ENCODE assay signal across 38 cellular contexts in genomic region chr13:54144809-54145208, GRCh38.
"Had no signal": no experiment of that assay in that cellular context is flagged by ENCODE, and none has a peak within 500 bp of the region (broad histone marks: within the 10 kb centered on the region; RNA-seq: fewer than 3 reads in every experiment).

No MANE protein-coding gene starts in this region.

- H3K4me1 Mint-ChIP-seq: activated CD4-positive, alpha-beta memory T cell treated with anti-CD3 and anti-CD28 coated beads, Interleukin-2, amount 10 ng/mL, durations not matched to agents 7 days and 5 days; activated CD4-positive, alpha-beta T cell treated with anti-CD3 and anti-CD28 coated beads for 36 hours; activated CD4-positive, alpha-beta T cell treated with anti-CD3 and anti-CD28 coated beads, Interleukin-2, amount 10 ng/mL, durations not matched to agents 7 days and 5 days; activated CD8-positive, alpha-beta memory T cell treated with anti-CD3 and anti-CD28 coated beads, Interleukin-2, amount 10 ng/mL, durations not matched to agents 7 days and 5 days; activated naive CD4-positive, alpha-beta T cell treated with anti-CD3 and anti-CD28 coated beads, Interleukin-2, amount 10 ng/mL, durations not matched to agents 7 days and 5 days; activated naive CD4-positive, alpha-beta T cell treated with anti-CD3 and anti-CD28 coated beads, Interleukin-2, amount 50 U/mL, for 24 hours; activated naive CD8-positive, alpha-beta T cell treated with anti-CD3 and anti-CD28 coated beads, Interleukin-2, amount 10 ng/mL, durations not matched to agents 7 days and 5 days; activated naive CD8-positive, alpha-beta T cell treated with anti-CD3 and anti-CD28 coated beads, Interleukin-2, amount 50 U/mL, for 24 hours; brain; central memory CD8-positive, alpha-beta T cell had no signal

- H3K27me3 Mint-ChIP-seq: activated CD4-positive, alpha-beta memory T cell treated with anti-CD3 and anti-CD28 coated beads, Interleukin-2, amount 10 ng/mL, durations not matched to agents 7 days and 5 days; activated CD4-positive, alpha-beta T cell treated with anti-CD3 and anti-CD28 coated beads for 36 hours; activated CD4-positive, alpha-beta T cell treated with anti-CD3 and anti-CD28 coated beads, Interleukin-2, amount 10 ng/mL, durations not matched to agents 7 days and 5 days; activated CD8-positive, alpha-beta memory T cell treated with anti-CD3 and anti-CD28 coated beads, Interleukin-2, amount 10 ng/mL, durations not matched to agents 7 days and 5 days; activated naive CD4-positive, alpha-beta T cell treated with anti-CD3 and anti-CD28 coated beads, Interleukin-2, amount 10 ng/mL, durations not matched to agents 7 days and 5 days; activated naive CD4-positive, alpha-beta T cell treated with anti-CD3 and anti-CD28 coated beads, Interleukin-2, amount 50 U/mL, for 24 hours; activated naive CD8-positive, alpha-beta T cell; activated naive CD8-positive, alpha-beta T cell treated with anti-CD3 and anti-CD28 coated beads, Interleukin-2, amount 10 ng/mL, durations not matched to agents 7 days and 5 days; activated naive CD8-positive, alpha-beta T cell treated with anti-CD3 and anti-CD28 coated beads, Interleukin-2, amount 50 U/mL, for 24 hours; activated T-cell treated with anti-CD3 and anti-CD28 coated beads, Interleukin-2, amount 50 U/mL, for 24 hours; brain; central memory CD8-positive, alpha-beta T cell had no signal

- H3K36me3 ChIP-seq: ascending aorta, cardiac muscle cell had no signal

- H3K9me3 ChIP-seq: ascending aorta had no signal

- H3K4me1 ChIP-seq: ascending aorta had no signal

- ATAC-seq: activated CD4-positive, alpha-beta T cell treated with anti-CD3 and anti-CD28 coated beads for 36 hours; activated CD4-positive, CD25-positive, alpha-beta regulatory T cell treated with anti-CD3 and anti-CD28 coated beads, Interleukin-2, amount 50 U/mL, for 24 hours; activated CD8-positive, alpha-beta memory T cell treated with anti-CD3 and anti-CD28 coated beads, Interleukin-2, amount 10 ng/mL, durations not matched to agents 7 days and 5 days; activated CD8-positive, alpha-beta T cell treated with anti-CD3 and anti-CD28 coated beads, Interleukin-2, amount 10 ng/mL, durations not matched to agents 7 days and 5 days; activated naive CD8-positive, alpha-beta T cell treated with anti-CD3 and anti-CD28 coated beads, Interleukin-2, amount 50 U/mL, for 24 hours had no signal

- H3K27me3 ChIP-seq: ascending aorta, cardiac muscle cell had no signal

- H3K4me3 ChIP-seq: ascending aorta, cardiac muscle cell had no signal

- H3K27ac ChIP-seq: ascending aorta, cardiac muscle cell, VCaP had no signal

- DNase-seq: activated CD4-positive, alpha-beta memory T cell treated with anti-CD3 and anti-CD28 coated beads, Interleukin-2, amount 10 ng/mL, durations not matched to agents 7 days and 5 days; activated CD4-positive, alpha-beta T cell treated with anti-CD3 and anti-CD28 coated beads for 1 hour; activated CD4-positive, alpha-beta T cell treated with anti-CD3 and anti-CD28 coated beads for 36 hours; activated CD4-positive, alpha-beta T cell treated with anti-CD3 and anti-CD28 coated beads for 48 hours; activated CD4-positive, alpha-beta T cell treated with anti-CD3 and anti-CD28 coated beads, Interleukin-2, amount 10 ng/mL, durations not matched to agents 7 days and 5 days; activated CD4-positive, alpha-beta T cell treated with anti-CD3 and anti-CD28 coated beads, Interleukin-2, amount 50 U/mL, for 48 hours; activated CD4-positive, CD25-positive, alpha-beta regulatory T cell; activated CD8-positive, alpha-beta memory T cell treated with anti-CD3 and anti-CD28 coated beads for 24 hours; activated CD8-positive, alpha-beta memory T cell treated with anti-CD3 and anti-CD28 coated beads, Interleukin-2, amount 10 ng/mL, durations not matched to agents 7 days and 5 days; activated CD8-positive, alpha-beta memory T cell treated with anti-CD3 and anti-CD28 coated beads, Interleukin-2, amount 50 U/mL, for 48 hours; activated CD8-positive, alpha-beta T cell treated with anti-CD3 and anti-CD28 coated beads, Interleukin-2, amount 10 ng/mL, durations not matched to agents 7 days and 5 days; activated effector memory CD4-positive, alpha-beta T cell treated with Interleukin-2 at 50 U/mL for 16 hours; activated gamma-delta T cell; activated naive CD4-positive, alpha-beta T cell treated with anti-CD3 and anti-CD28 coated beads, Interleukin-2, amount 10 ng/mL, durations not matched to agents 7 days and 5 days; activated naive CD4-positive, alpha-beta T cell treated with Interleukin-2 at 50 U/mL for 16 hours; activated naive CD8-positive, alpha-beta T cell treated with anti-CD3 and anti-CD28 coated beads, Interleukin-2, amount 10 ng/mL, durations not matched to agents 7 days and 5 days; activated naive CD8-positive, alpha-beta T cell treated with anti-CD3 and anti-CD28 coated beads, Interleukin-2, amount 50 U/mL, for 24 hours; activated T-cell treated with anti-CD3 and anti-CD28 coated beads, Interleukin-2, amount 50 U/mL, for 24 hours; activated T-cell treated with anti-CD3 and anti-CD28 coated beads, Interleukin-2, amount 50 U/mL, for 48 hours; amygdala; anterior cingulate cortex; caudate nucleus; cerebellar nuclear complex; T-helper 2 cell; T-helper 9 cell had no signal

- H3K4me3 Mint-ChIP-seq: activated CD4-positive, alpha-beta memory T cell treated with anti-CD3 and anti-CD28 coated beads, Interleukin-2, amount 10 ng/mL, durations not matched to agents 7 days and 5 days; activated CD4-positive, alpha-beta T cell treated with anti-CD3 and anti-CD28 coated beads for 36 hours; activated CD4-positive, alpha-beta T cell treated with anti-CD3 and anti-CD28 coated beads, Interleukin-2, amount 10 ng/mL, durations not matched to agents 7 days and 5 days; activated CD8-positive, alpha-beta memory T cell treated with anti-CD3 and anti-CD28 coated beads, Interleukin-2, amount 10 ng/mL, durations not matched to agents 7 days and 5 days; activated CD8-positive, alpha-beta T cell treated with anti-CD3 and anti-CD28 coated beads, Interleukin-2, amount 10 ng/mL, durations not matched to agents 7 days and 5 days; activated naive CD4-positive, alpha-beta T cell treated with anti-CD3 and anti-CD28 coated beads, Interleukin-2, amount 10 ng/mL, durations not matched to agents 7 days and 5 days; activated naive CD4-positive, alpha-beta T cell treated with anti-CD3 and anti-CD28 coated beads, Interleukin-2, amount 50 U/mL, for 24 hours; activated naive CD8-positive, alpha-beta T cell; activated naive CD8-positive, alpha-beta T cell treated with anti-CD3 and anti-CD28 coated beads, Interleukin-2, amount 10 ng/mL, durations not matched to agents 7 days and 5 days; activated naive CD8-positive, alpha-beta T cell treated with anti-CD3 and anti-CD28 coated beads, Interleukin-2, amount 50 U/mL, for 24 hours; activated T-cell treated with anti-CD3 and anti-CD28 coated beads, Interleukin-2, amount 50 U/mL, for 24 hours; brain; central memory CD8-positive, alpha-beta T cell; T-helper 1 cell treated with Interleukin-12 subunit alpha and Interleukin-12 subunit beta and Interleukin-4 antibody, amounts not matched to agents 30 μg/mL and 1 μg/mL, for 36 hours; T-helper 2 cell treated with Interferon-gamma antibody and Interleukin-4, amounts not matched to agents 5 μg/mL and 100 μg/mL, for 36 hours had no signal

- H3K27ac Mint-ChIP-seq: activated CD4-positive, alpha-beta memory T cell treated with anti-CD3 and anti-CD28 coated beads, Interleukin-2, amount 10 ng/mL, durations not matched to agents 7 days and 5 days; activated CD4-positive, alpha-beta T cell treated with anti-CD3 and anti-CD28 coated beads for 36 hours; activated CD4-positive, alpha-beta T cell treated with anti-CD3 and anti-CD28 coated beads, Interleukin-2, amount 10 ng/mL, durations not matched to agents 7 days and 5 days; activated CD8-positive, alpha-beta memory T cell treated with anti-CD3 and anti-CD28 coated beads, Interleukin-2, amount 10 ng/mL, durations not matched to agents 7 days and 5 days; activated CD8-positive, alpha-beta T cell treated with anti-CD3 and anti-CD28 coated beads, Interleukin-2, amount 10 ng/mL, durations not matched to agents 7 days and 5 days; activated naive CD4-positive, alpha-beta T cell treated with anti-CD3 and anti-CD28 coated beads, Interleukin-2, amount 10 ng/mL, durations not matched to agents 7 days and 5 days; activated naive CD4-positive, alpha-beta T cell treated with anti-CD3 and anti-CD28 coated beads, Interleukin-2, amount 50 U/mL, for 24 hours; activated naive CD8-positive, alpha-beta T cell; activated naive CD8-positive, alpha-beta T cell treated with anti-CD3 and anti-CD28 coated beads, Interleukin-2, amount 10 ng/mL, durations not matched to agents 7 days and 5 days; activated naive CD8-positive, alpha-beta T cell treated with anti-CD3 and anti-CD28 coated beads, Interleukin-2, amount 50 U/mL, for 24 hours; activated T-cell treated with anti-CD3 and anti-CD28 coated beads, Interleukin-2, amount 50 U/mL, for 24 hours; activated T-helper 2 cell treated with anti-CD3 and anti-CD28 coated beads, Interferon-gamma antibody, Interleukin-2, Interleukin-4, amounts not matched to agents 10 μg/mL and 5 μg/mL and 100 μg/mL, durations not matched to agents 14 hours and 24 hours and 36 hours; brain; T-helper 1 cell treated with Interleukin-12 subunit alpha and Interleukin-12 subunit beta and Interleukin-4 antibody, amounts not matched to agents 30 μg/mL and 1 μg/mL, for 36 hours; T-helper 2 cell treated with Interferon-gamma antibody and Interleukin-4, amounts not matched to agents 5 μg/mL and 100 μg/mL, for 36 hours had no signal

- H3K36me3 Mint-ChIP-seq: activated naive CD4-positive, alpha-beta T cell treated with anti-CD3 and anti-CD28 coated beads, Interleukin-2, amount 10 ng/mL, durations not matched to agents 7 days and 5 days; activated naive CD4-positive, alpha-beta T cell treated with anti-CD3 and anti-CD28 coated beads, Interleukin-2, amount 50 U/mL, for 24 hours; activated naive CD8-positive, alpha-beta T cell; activated naive CD8-positive, alpha-beta T cell treated with anti-CD3 and anti-CD28 coated beads, Interleukin-2, amount 10 ng/mL, durations not matched to agents 7 days and 5 days; brain had no signal

- FAIRE-seq: bronchial epithelial cell, TTC549 had no signal
